Comparison of ENCODE assay signal across 8 cellular contexts in the genomic region with DNA sequence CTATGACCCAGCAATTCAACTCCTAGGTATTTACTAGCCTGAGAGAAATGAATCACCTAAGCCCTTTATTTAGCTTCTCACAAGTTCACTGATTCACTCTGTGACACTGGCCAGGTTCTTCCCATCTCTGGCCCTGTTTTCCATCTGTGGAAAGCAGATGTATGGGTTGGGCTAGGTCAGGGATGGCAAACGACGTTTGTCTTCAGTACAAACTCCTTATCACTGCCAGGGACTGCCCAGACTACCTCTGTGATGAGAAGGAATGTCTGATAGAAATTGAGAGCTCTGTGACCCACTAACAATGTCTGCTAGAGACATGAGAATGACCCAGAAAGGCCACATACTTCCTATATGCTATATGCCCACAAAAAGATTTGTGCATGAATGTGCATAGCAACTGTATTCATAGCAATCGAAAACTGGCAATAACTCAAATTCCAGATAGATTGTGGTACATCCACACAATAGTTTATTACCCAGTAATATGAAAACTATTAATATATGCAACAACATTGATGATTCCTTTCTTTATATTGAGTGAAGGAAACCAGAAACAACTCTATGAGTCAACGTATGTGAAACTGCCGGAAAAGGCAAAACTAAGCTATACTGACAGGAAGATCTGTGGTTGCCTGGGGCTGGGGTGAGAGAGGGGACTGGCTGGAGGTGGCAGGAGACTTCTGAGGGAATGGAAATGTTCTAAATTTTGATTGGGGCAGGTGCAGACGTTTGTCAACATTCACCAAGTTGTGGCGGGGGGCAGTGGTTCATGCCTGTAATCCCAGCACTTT. TPM values are rescaled to one million over a fixed set of nuclear protein-coding genes. Genes with fewer than 3 reads are reported as not detected.
DNase-seq lines count a peak whose midpoint lies in the region; ATAC-seq and TF ChIP-seq lines count a peak whose summit lies in the region.

No MANE protein-coding gene starts in this region.

- intact Hi-C loops in activated CD4-positive, alpha-beta T cell treated with anti-CD3 and anti-CD28 coated beads, Interleukin-2, amount 10 ng/mL, durations not matched to agents 24 days and 14 days (cut with micrococcal nuclease): loop anchor here (1.0 to 10.0 kb wide), 5 partner anchors 11 to 433 kb away; no protein-coding TSS in a partner anchor

- peak; percentile 55 for ATAC-seq in HG03280 (IDR thresholded peaks at IDR 0.05; ENCODE audit: unreplicated experiment)
- ATAC-seq in GM19328 (IDR thresholded peaks at IDR 0.05; ENCODE audit: unreplicated experiment): no peak
- ATAC-seq in GM18861 (IDR thresholded peaks at IDR 0.05; ENCODE audit: unreplicated experiment): no peak
- ATAC-seq in HG02840 (IDR thresholded peaks at IDR 0.05; ENCODE audit: low FRiP score, unreplicated experiment): no peak

- H3K9me3 Mint-ChIP-seq in activated CD4-positive, alpha-beta T cell treated with anti-CD3 and anti-CD28 coated beads, Interleukin-2, amount 10 ng/mL, durations not matched to agents 24 days and 14 days: no peaks in the 10 kb centered on the region

- no peaks in the 10 kb centered on the region for H3K27me3 Mint-ChIP-seq in activated CD4-positive, alpha-beta T cell treated with anti-CD3 and anti-CD28 coated beads, Interleukin-2, amount 10 ng/mL, durations not matched to agents 24 days and 14 days

- no peak for TF ChIP-seq POLR2A in erythroblast (IDR thresholded peaks at IDR 0.05; ENCODE audit: low read length)

- peaks cover 1% of the 10 kb centered on the region for H3K36me3 Mint-ChIP-seq in activated CD4-positive, alpha-beta T cell treated with anti-CD3 and anti-CD28 coated beads, Interleukin-2, amount 10 ng/mL, durations not matched to agents 24 days and 14 days (ENCODE audit: low read depth)

- peak overlapping the region; percentile 26 for H3K4me3 Mint-ChIP-seq in activated CD4-positive, alpha-beta T cell treated with anti-CD3 and anti-CD28 coated beads, Interleukin-2, amount 10 ng/mL, durations not matched to agents 24 days and 14 days

- peaks cover 71% of the 10 kb centered on the region for H3K4me1 Mint-ChIP-seq in activated CD4-positive, alpha-beta T cell treated with anti-CD3 and anti-CD28 coated beads, Interleukin-2, amount 10 ng/mL, durations not matched to agents 24 days and 14 days

- DNase-seq in EL (peak; percentile 70), erythroblast (lab: John Stamatoyannopoulos, UW) (peak; percentile 25 to 77)
- peak; percentile 91 for DNase-seq in activated CD4-positive, alpha-beta T cell treated with anti-CD3 and anti-CD28 coated beads, Interleukin-2, amount 10 ng/mL, durations not matched to agents 24 days and 14 days
- peak; percentile 69 for DNase-seq in stimulated activated CD8-positive, alpha-beta memory T cell treated with anti-CD3 and anti-CD28 coated beads, Interleukin-4, amount 100 ng/mL, for 48 hours

- peak overlapping the region; percentile 87 for H3K27ac Mint-ChIP-seq in activated CD4-positive, alpha-beta T cell treated with anti-CD3 and anti-CD28 coated beads, Interleukin-2, amount 10 ng/mL, durations not matched to agents 24 days and 14 days

RNA-seq across cellular contexts. Expression of gene ADAM19, which starts 32.0 kb away (rescaled TPM):
- total RNA-seq in activated CD4-positive, alpha-beta T cell treated with anti-CD3 and anti-CD28 coated beads, Interleukin-2, amount 10 ng/mL, durations not matched to agents 24 days and 14 days: 232 TPM in 2 replicates

RNA-seq across cellular contexts. Expression of gene SOX30, which starts 44.7 kb away (rescaled TPM):
- total RNA-seq in activated CD4-positive, alpha-beta T cell treated with anti-CD3 and anti-CD28 coated beads, Interleukin-2, amount 10 ng/mL, durations not matched to agents 24 days and 14 days: 0.19 TPM in 1 of 2 replicates, not detected in the other
